27 cellular contexts compared by ENCODE assay signal in genomic region chr12:124964251-124964650, GRCh38.
"Had no signal": no experiment of that assay in that cellular context is flagged by ENCODE, and none has a peak within 500 bp of the region (broad histone marks: within the 10 kb centered on the region; RNA-seq: fewer than 3 reads in every experiment).

No MANE protein-coding gene starts in this region.

- ATAC-seq: activated CD4-positive, alpha-beta T cell treated with anti-CD3 and anti-CD28 coated beads for 36 hours; effector memory CD8-positive, alpha-beta T cell; gastroesophageal sphincter had no signal

- H3K27ac ChIP-seq: brain microvascular endothelial cell, epithelial cell of prostate, esophagus squamous epithelium, gastroesophageal sphincter had no signal

- H3K9me3 Mint-ChIP-seq: activated CD4-positive, alpha-beta memory T cell treated with anti-CD3 and anti-CD28 coated beads for 36 hours; activated CD4-positive, alpha-beta T cell treated with anti-CD3 and anti-CD28 coated beads, Interleukin-2, amount 10 ng/mL, durations not matched to agents 24 days and 14 days; activated naive CD4-positive, alpha-beta T cell treated with anti-CD3 and anti-CD28 coated beads for 36 hours; activated T-helper 1 cell treated with anti-CD3 and anti-CD28 coated beads, Interleukin-12 subunit alpha, Interleukin-12 subunit beta, Interleukin-2, Interleukin-4 antibody, amounts not matched to agents 30 ng/mL and 10 ng/mL and 1 ng/mL, durations not matched to agents 14 hours and 24 hours and 36 hours; activated T-helper 2 cell treated with anti-CD3 and anti-CD28 coated beads, Interferon-gamma antibody, Interleukin-2, Interleukin-4, amounts not matched to agents 10 μg/mL and 5 μg/mL and 100 μg/mL, durations not matched to agents 14 hours and 24 hours and 36 hours; central memory CD8-positive, alpha-beta T cell; effector memory CD8-positive, alpha-beta T cell had no signal

- H3K27me3 ChIP-seq: brain microvascular endothelial cell, esophagus squamous epithelium, gastroesophageal sphincter had no signal

- H3K4me3 ChIP-seq: esophagus squamous epithelium, gastroesophageal sphincter had no signal

- H3K4me3 Mint-ChIP-seq: activated CD4-positive, alpha-beta memory T cell treated with anti-CD3 and anti-CD28 coated beads for 36 hours; activated CD4-positive, alpha-beta T cell treated with anti-CD3 and anti-CD28 coated beads for 36 hours; activated CD4-positive, alpha-beta T cell treated with anti-CD3 and anti-CD28 coated beads, Interleukin-2, amount 10 ng/mL, durations not matched to agents 24 days and 14 days; activated CD8-positive, alpha-beta memory T cell treated with anti-CD3 and anti-CD28 coated beads, Interleukin-2, amount 10 ng/mL, durations not matched to agents 7 days and 5 days; activated CD8-positive, alpha-beta T cell treated with anti-CD3 and anti-CD28 coated beads, Interleukin-2, amount 10 ng/mL, durations not matched to agents 7 days and 5 days; activated naive CD4-positive, alpha-beta T cell treated with anti-CD3 and anti-CD28 coated beads for 36 hours; activated naive CD8-positive, alpha-beta T cell; activated T-helper 1 cell treated with anti-CD3 and anti-CD28 coated beads, Interleukin-12 subunit alpha, Interleukin-12 subunit beta, Interleukin-2, Interleukin-4 antibody, amounts not matched to agents 30 ng/mL and 10 ng/mL and 1 ng/mL, durations not matched to agents 14 hours and 24 hours and 36 hours; central memory CD8-positive, alpha-beta T cell; effector memory CD8-positive, alpha-beta T cell had no signal

- H3K4me1 Mint-ChIP-seq: activated CD4-positive, alpha-beta T cell treated with anti-CD3 and anti-CD28 coated beads for 36 hours; activated CD4-positive, alpha-beta T cell treated with anti-CD3 and anti-CD28 coated beads, Interleukin-2, amount 10 ng/mL, durations not matched to agents 24 days and 14 days; central memory CD8-positive, alpha-beta T cell had no signal

- H3K4me1 ChIP-seq: esophagus squamous epithelium, gastroesophageal sphincter had no signal

- H3K9me3 ChIP-seq: esophagus squamous epithelium, gastroesophageal sphincter had no signal

- H3K27me3 Mint-ChIP-seq: activated CD4-positive, alpha-beta memory T cell treated with anti-CD3 and anti-CD28 coated beads for 36 hours; activated CD4-positive, alpha-beta T cell treated with anti-CD3 and anti-CD28 coated beads for 36 hours; activated CD4-positive, alpha-beta T cell treated with anti-CD3 and anti-CD28 coated beads, Interleukin-2, amount 10 ng/mL, durations not matched to agents 24 days and 14 days; activated CD8-positive, alpha-beta memory T cell treated with anti-CD3 and anti-CD28 coated beads, Interleukin-2, amount 10 ng/mL, durations not matched to agents 7 days and 5 days; activated naive CD8-positive, alpha-beta T cell; central memory CD8-positive, alpha-beta T cell; effector memory CD8-positive, alpha-beta T cell had no signal

- H3K36me3 Mint-ChIP-seq: activated naive CD8-positive, alpha-beta T cell had no signal

- DNase-seq: activated CD4-positive, alpha-beta memory T cell treated with anti-CD3 and anti-CD28 coated beads for 36 hours; activated CD4-positive, alpha-beta T cell treated with anti-CD3 and anti-CD28 coated beads for 36 hours; activated CD4-positive, alpha-beta T cell treated with anti-CD3 and anti-CD28 coated beads, Interleukin-2, amount 10 ng/mL, durations not matched to agents 24 days and 14 days; activated CD4-positive, CD25-positive, alpha-beta regulatory T cell; activated CD4-positive, CD25-positive, alpha-beta regulatory T cell treated with anti-CD3 and anti-CD28 coated beads, Interleukin-2, amount 50 U/mL, for 72 hours; activated CD8-positive, alpha-beta memory T cell treated with anti-CD3 and anti-CD28 coated beads, Interleukin-2, amount 10 ng/mL, durations not matched to agents 7 days and 5 days; activated CD8-positive, alpha-beta memory T cell treated with anti-CD3 and anti-CD28 coated beads, Interleukin-2, amount 50 U/mL, for 4 hours; activated CD8-positive, alpha-beta T cell treated with anti-CD3 and anti-CD28 coated beads, Interleukin-2, amount 10 ng/mL, durations not matched to agents 7 days and 5 days; activated effector memory CD4-positive, alpha-beta T cell treated with anti-CD3 and anti-CD28 coated beads, Interleukin-2, amount 50 U/mL, for 16 hours; activated naive CD4-positive, alpha-beta T cell treated with anti-CD3 and anti-CD28 coated beads for 36 hours; activated T-cell treated with anti-CD3 and anti-CD28 coated beads, Interleukin-2, amount 50 U/mL, for 1 hour; activated T-cell treated with anti-CD3 and anti-CD28 coated beads, Interleukin-2, amount 50 U/mL, for 48 hours; amniotic stem cell; brain microvascular endothelial cell; cortex of kidney; dermis blood vessel endothelial cell; effector CD4-positive, alpha-beta T cell; effector memory CD8-positive, alpha-beta T cell; esophagus squamous epithelium; foreskin melanocyte; T-helper 2 cell had no signal

- H3K27ac Mint-ChIP-seq: activated CD4-positive, alpha-beta memory T cell treated with anti-CD3 and anti-CD28 coated beads for 36 hours; activated CD4-positive, alpha-beta T cell treated with anti-CD3 and anti-CD28 coated beads for 36 hours; activated CD4-positive, alpha-beta T cell treated with anti-CD3 and anti-CD28 coated beads, Interleukin-2, amount 10 ng/mL, durations not matched to agents 24 days and 14 days; activated CD8-positive, alpha-beta memory T cell treated with anti-CD3 and anti-CD28 coated beads, Interleukin-2, amount 10 ng/mL, durations not matched to agents 7 days and 5 days; activated CD8-positive, alpha-beta T cell treated with anti-CD3 and anti-CD28 coated beads, Interleukin-2, amount 10 ng/mL, durations not matched to agents 7 days and 5 days; activated naive CD4-positive, alpha-beta T cell treated with anti-CD3 and anti-CD28 coated beads for 36 hours; activated naive CD8-positive, alpha-beta T cell; activated T-helper 1 cell treated with anti-CD3 and anti-CD28 coated beads, Interleukin-12 subunit alpha, Interleukin-12 subunit beta, Interleukin-2, Interleukin-4 antibody, amounts not matched to agents 30 ng/mL and 10 ng/mL and 1 ng/mL, durations not matched to agents 14 hours and 24 hours and 36 hours; activated T-helper 2 cell treated with anti-CD3 and anti-CD28 coated beads, Interferon-gamma antibody, Interleukin-2, Interleukin-4, amounts not matched to agents 10 μg/mL and 5 μg/mL and 100 μg/mL, durations not matched to agents 14 hours and 24 hours and 36 hours; effector memory CD8-positive, alpha-beta T cell had no signal
